Comparison of ENCODE assay signal across 8 cellular contexts in the genomic region with DNA sequence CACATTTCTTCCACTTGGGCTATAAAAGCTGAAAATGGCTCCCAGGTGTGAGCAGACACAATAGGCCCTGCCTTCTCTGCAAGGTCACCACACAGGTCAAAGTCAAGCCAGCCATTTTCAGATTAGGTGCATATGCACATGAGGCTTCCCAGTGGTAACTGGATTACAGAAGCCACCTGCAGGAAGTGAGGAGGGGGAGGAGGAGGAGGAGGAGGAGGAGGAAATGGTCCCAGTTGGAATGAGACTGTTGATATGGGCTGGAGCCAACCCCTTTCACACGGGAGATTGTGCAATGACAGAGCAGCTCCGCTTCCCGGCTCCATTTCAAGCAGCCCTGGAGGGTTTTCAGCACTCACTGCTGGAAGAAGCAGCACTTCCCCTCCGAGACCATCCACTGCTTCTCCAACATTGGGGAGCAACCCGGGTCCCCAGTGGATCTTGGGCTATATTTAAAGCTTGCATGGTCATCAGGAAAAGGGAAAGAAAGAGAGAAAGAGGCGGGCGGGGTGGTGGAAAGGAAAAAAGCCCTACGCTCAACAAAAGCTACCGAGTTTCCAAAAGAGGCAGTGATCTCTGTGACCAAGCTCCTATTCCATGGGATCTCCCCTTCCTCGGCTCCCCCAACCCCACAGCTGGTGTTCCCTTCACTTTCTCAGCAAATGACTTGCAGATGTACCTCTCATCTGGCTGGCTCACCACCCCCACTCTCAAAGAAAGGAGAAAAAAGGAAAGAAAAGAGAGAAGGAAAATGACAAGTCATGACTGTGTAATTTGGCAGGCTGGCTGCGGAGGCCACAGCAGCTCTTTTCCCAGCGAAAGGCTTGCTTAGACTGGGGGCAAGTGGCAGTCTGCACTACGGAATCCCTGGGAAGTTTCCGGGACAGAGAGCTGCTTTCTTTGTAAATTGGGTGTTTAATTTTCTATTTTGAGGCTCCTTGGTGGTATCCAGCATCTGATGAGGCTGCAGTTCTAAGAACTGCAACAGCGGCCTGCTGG. TPM values are rescaled to one million over a fixed set of nuclear protein-coding genes. Genes with fewer than 3 reads are reported as not detected.
DNase-seq lines count a peak whose midpoint lies in the region; ATAC-seq and TF ChIP-seq lines count a peak whose summit lies in the region.

No MANE protein-coding gene starts in this region.

- no peak for ATAC-seq in HG03139 (IDR thresholded peaks at IDR 0.05; ENCODE audit: unreplicated experiment)
- ATAC-seq in HG03354 (IDR thresholded peaks at IDR 0.05; ENCODE audit: poor library complexity, severe bottlenecking, unreplicated experiment) = no peak

- H3K9ac ChIP-seq in iPS-15b (ENCODE audit: low read depth, low read length) = peak overlapping the region; percentile 75

- peak; percentile 11 for DNase-seq in NCI-H345 (lab: John Stamatoyannopoulos, UW)
- no peak for DNase-seq in NCI-H345 treated with DMSO at 0.1 percent for 48 hours (lab: John Stamatoyannopoulos, UW; ENCODE audit: unreplicated experiment)
- peak; percentile 59 for DNase-seq in astrocyte of the cerebellum (ENCODE audit: low read depth)
- DNase-seq in spleen = no peak
- DNase-seq in SJCRH30 = no peak

- intact Hi-C loops in spleen (cut with DNase I; ENCODE audit: low total_unique reads) = no loop called here

- H3K27me3 ChIP-seq in iPS-15b (ENCODE audit: control insufficient read depth, insufficient read depth, low read length) = no peaks in the 10 kb centered on the region
- no peaks in the 10 kb centered on the region for H3K27me3 ChIP-seq in spleen (replicated peaks in 1 of 7)
- no peaks in the 10 kb centered on the region for H3K27me3 ChIP-seq in SJCRH30

- in situ Hi-C loops in astrocyte of the cerebellum (cut with HindIII; ENCODE audit: low sequenced_read_pairs) = no loop called here

- peaks cover 34% of the 10 kb centered on the region for H3K4me1 ChIP-seq in iPS-15b (ENCODE audit: control insufficient read depth, insufficient read depth, low read length)
- peaks cover 0 to 43% (median 26%) of the 10 kb centered on the region in 6 donors for H3K4me1 ChIP-seq in spleen
- H3K4me1 ChIP-seq in SJCRH30 = peaks cover 16% of the 10 kb centered on the region

- peaks cover 7% of the 10 kb centered on the region for H3K36me3 ChIP-seq in iPS-15b (ENCODE audit: control insufficient read depth, insufficient read depth, low read length)
- H3K36me3 ChIP-seq in spleen = no peaks in the 10 kb centered on the region
- H3K36me3 ChIP-seq in SJCRH30 = no peaks in the 10 kb centered on the region

- no peak for TF ChIP-seq CTCF in astrocyte of the cerebellum (IDR thresholded peaks at IDR 0.05; ENCODE audit: low read depth, low read length, missing control alignments)
- TF ChIP-seq CTCF in spleen (IDR thresholded peaks at IDR 0.05 in 8 of 11, conservative IDR thresholded peaks at IDR 0.05 in 3 of 11) = no peak

- H3K9me3 ChIP-seq in iPS-15b (ENCODE audit: control insufficient read depth, insufficient read depth, low read length) (no peaks in the 10 kb centered on the region), spleen (no peaks in the 10 kb centered on the region), SJCRH30 (replicated peaks) (no peaks in the 10 kb centered on the region)

- WGBS in spleen, 5 donors = 47 to 69% (median 56%) methylated on average over 15 of the region's 15 CpGs

- TF ChIP-seq POLR2A in spleen (IDR thresholded peaks at IDR 0.05) = no peak

- peak overlapping the region in 5 of 8 donors; percentile 32 to 60 (median 46) for H3K27ac ChIP-seq in spleen
- H3K27ac ChIP-seq in SJCRH30 = no peak overlapping the region

- H3K4me3 ChIP-seq in astrocyte of the cerebellum (ENCODE audit: low read depth, low read length) = no peak overlapping the region
- peak overlapping the region; percentile 45 for H3K4me3 ChIP-seq in iPS-15b (ENCODE audit: low read depth, low read length)
- no peak overlapping the region for H3K4me3 ChIP-seq in spleen
- H3K4me3 ChIP-seq in SJCRH30 = no peak overlapping the region

RNA-seq across cellular contexts. Expression of a gene that starts 58.3 kb away (rescaled TPM):
- total RNA-seq in spleen = 10 to 100 TPM; 10.6 to 19.7 (median 12.4) TPM
- polyA plus RNA-seq in spleen = 10 to 100 TPM in 1 of 3 donors, 1 to 10 TPM in 2; 5.9 to 10.6 (median 8.6) TPM
- 16.9 and 17.4 TPM in 2 replicates for total RNA-seq in SJCRH30 (2014; rRNA removed; shearing (Covaris generic))

Comparison
In these comparisons a context has a peak if more than half of its experiments do, and no peak if none do; other contexts are left out.
1. DNase-seq: peak in NCI-H345 (single experiment) and astrocyte of the cerebellum (single experiment); none in NCI-H345 treated with DMSO at 0.1 percent for 48 hours (single experiment), spleen (single experiment) and SJCRH30 (0 of 2).